ENCODE assay signal across 1 cellular context in the genomic region with DNA sequence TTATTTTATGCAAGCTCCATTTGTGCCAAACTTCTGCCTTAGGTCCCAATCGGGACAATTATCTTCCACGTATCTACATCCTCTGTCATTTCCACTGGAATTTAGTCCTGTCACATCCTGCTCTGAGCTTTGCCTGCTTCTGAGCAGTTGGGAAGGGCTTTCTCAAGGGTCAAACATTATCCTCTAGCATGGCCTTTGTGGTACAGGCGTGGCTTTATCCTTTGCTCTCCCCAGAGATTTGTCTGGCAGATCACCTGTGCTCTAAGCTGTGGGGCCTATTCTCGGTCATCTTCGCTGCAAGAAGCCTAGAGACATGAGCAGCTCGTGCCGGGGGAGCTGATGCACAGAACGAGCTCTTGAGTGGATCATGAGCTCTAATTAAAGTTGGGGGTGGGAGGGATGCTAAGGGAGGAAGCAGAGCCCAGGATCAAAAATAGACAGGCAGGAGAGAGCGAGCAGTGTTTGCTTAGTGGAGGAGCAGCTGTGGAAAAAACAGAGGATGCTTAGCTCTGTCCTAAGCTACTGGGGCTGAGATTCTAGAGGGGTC.
TF ChIP-seq lines count a peak whose summit lies in the region.

No MANE protein-coding gene starts in this region.

TF ChIP-seq in K562, 482 proteins besides CTCF, POLR2A, EP300 and RAD21:
- TF ChIP-seq RERE (CRISPR knock-in tag; IDR thresholded peaks at IDR 0.05; ENCODE audit: borderline replicate concordance) (no peak), HNRNPLL (IDR thresholded peaks at IDR 0.05; ENCODE audit: low read depth, low read length, poor library complexity, severe bottlenecking) (no peak), NFATC3 (IDR thresholded peaks at IDR 0.05) (no peak), ASH1L (IDR thresholded peaks at IDR 0.05; ENCODE audit: borderline replicate concordance, low read depth, partially characterized antibody) (no peak), ZNF212 (CRISPR knock-in tag; IDR thresholded peaks at IDR 0.05) (no peak), CGGBP1 (CRISPR knock-in tag; IDR thresholded peaks at IDR 0.05) (no peak), ZNF764 (CRISPR knock-in tag; IDR thresholded peaks at IDR 0.05; ENCODE audit: low read depth) (no peak), HEY1 (CRISPR knock-in tag; IDR thresholded peaks at IDR 0.05; ENCODE audit: borderline replicate concordance) (no peak), CHD2 (IDR thresholded peaks at IDR 0.05; ENCODE audit: low read depth, low read length) (no peak), TEAD1 (CRISPR knock-in tag; IDR thresholded peaks at IDR 0.05) (no peak), ZNF444 (CRISPR knock-in tag; IDR thresholded peaks at IDR 0.05) (no peak), SP2 (IDR thresholded peaks at IDR 0.05; ENCODE audit: extremely low read depth, low read depth, low read length, poor library complexity, severe bottlenecking) (no peak), PURB (CRISPR knock-in tag; IDR thresholded peaks at IDR 0.05; ENCODE audit: low read depth) (no peak), PRMT5 (CRISPR knock-in tag; IDR thresholded peaks at IDR 0.05) (no peak)
- TF ChIP-seq, protein P1, sequence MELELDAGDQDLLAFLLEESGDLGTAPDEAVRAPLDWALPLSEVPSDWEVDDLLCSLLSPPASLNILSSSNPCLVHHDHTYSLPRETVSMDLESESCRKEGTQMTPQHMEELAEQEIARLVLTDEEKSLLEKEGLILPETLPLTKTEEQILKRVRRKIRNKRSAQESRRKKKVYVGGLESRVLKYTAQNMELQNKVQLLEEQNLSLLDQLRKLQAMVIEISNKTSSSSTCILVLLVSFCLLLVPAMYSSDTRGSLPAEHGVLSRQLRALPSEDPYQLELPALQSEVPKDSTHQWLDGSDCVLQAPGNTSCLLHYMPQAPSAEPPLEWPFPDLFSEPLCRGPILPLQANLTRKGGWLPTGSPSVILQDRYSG (tag; conservative IDR thresholded peaks at IDR 0.05; ENCODE audit: low read depth) = no peak
- TF ChIP-seq, protein P2, sequence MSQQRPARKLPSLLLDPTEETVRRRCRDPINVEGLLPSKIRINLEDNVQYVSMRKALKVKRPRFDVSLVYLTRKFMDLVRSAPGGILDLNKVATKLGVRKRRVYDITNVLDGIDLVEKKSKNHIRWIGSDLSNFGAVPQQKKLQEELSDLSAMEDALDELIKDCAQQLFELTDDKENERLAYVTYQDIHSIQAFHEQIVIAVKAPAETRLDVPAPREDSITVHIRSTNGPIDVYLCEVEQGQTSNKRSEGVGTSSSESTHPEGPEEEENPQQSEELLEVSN (IDR thresholded peaks at IDR 0.05; ENCODE audit: borderline replicate concordance in 1 of 2, extremely low read depth in 1 of 2, insufficient read depth in 1 of 2, insufficient read length in 1 of 2, low read depth in 1 of 2, low read length in 1 of 2, poor library complexity in 1 of 2, severe bottlenecking in 1 of 2) = no peak
- TF ChIP-seq, protein P3, sequence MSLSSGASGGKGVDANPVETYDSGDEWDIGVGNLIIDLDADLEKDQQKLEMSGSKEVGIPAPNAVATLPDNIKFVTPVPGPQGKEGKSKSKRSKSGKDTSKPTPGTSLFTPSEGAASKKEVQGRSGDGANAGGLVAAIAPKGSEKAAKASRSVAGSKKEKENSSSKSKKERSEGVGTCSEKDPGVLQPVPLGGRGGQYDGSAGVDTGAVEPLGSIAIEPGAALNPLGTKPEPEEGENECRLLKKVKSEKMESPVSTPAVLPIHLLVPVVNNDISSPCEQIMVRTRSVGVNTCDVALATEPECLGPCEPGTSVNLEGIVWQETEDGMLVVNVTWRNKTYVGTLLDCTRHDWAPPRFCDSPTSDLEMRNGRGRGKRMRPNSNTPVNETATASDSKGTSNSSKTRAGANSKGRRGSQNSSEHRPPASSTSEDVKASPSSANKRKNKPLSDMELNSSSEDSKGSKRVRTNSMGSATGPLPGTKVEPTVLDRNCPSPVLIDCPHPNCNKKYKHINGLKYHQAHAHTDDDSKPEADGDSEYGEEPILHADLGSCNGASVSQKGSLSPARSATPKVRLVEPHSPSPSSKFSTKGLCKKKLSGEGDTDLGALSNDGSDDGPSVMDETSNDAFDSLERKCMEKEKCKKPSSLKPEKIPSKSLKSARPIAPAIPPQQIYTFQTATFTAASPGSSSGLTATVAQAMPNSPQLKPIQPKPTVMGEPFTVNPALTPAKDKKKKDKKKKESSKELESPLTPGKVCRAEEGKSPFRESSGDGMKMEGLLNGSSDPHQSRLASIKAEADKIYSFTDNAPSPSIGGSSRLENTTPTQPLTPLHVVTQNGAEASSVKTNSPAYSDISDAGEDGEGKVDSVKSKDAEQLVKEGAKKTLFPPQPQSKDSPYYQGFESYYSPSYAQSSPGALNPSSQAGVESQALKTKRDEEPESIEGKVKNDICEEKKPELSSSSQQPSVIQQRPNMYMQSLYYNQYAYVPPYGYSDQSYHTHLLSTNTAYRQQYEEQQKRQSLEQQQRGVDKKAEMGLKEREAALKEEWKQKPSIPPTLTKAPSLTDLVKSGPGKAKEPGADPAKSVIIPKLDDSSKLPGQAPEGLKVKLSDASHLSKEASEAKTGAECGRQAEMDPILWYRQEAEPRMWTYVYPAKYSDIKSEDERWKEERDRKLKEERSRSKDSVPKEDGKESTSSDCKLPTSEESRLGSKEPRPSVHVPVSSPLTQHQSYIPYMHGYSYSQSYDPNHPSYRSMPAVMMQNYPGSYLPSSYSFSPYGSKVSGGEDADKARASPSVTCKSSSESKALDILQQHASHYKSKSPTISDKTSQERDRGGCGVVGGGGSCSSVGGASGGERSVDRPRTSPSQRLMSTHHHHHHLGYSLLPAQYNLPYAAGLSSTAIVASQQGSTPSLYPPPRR (CRISPR knock-in tag; IDR thresholded peaks at IDR 0.05; ENCODE audit: borderline replicate concordance) = no peak
- TF ChIP-seq, protein P4, sequence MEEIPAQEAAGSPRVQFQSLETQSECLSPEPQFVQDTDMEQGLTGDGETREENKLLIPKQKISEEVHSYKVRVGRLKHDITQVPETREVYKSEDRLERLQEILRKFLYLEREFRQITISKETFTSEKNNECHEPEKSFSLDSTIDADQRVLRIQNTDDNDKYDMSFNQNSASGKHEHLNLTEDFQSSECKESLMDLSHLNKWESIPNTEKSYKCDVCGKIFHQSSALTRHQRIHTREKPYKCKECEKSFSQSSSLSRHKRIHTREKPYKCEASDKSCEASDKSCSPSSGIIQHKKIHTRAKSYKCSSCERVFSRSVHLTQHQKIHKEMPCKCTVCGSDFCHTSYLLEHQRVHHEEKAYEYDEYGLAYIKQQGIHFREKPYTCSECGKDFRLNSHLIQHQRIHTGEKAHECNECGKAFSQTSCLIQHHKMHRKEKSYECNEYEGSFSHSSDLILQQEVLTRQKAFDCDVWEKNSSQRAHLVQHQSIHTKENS (CRISPR knock-in tag; IDR thresholded peaks at IDR 0.05) = no peak
TF ChIP-seq in K562: peak in this region for 0.
